Comparison of ENCODE assay signal across 1 cellular context in genomic region chr12:113582521-113583218, GRCh38.
TF ChIP-seq lines count a peak whose summit lies in the region.

No MANE protein-coding gene starts in this region.

TF ChIP-seq in K562, 482 proteins besides CTCF, POLR2A, EP300 and RAD21 (continued from another document):
- TF ChIP-seq ELF1 (tag; IDR thresholded peaks at IDR 0.05) (peak; percentile 37; the same call in 1 of the 2 replicates), ATF7 (IDR thresholded peaks at IDR 0.05) (peak; percentile 99)
- TF ChIP-seq, protein P1, sequence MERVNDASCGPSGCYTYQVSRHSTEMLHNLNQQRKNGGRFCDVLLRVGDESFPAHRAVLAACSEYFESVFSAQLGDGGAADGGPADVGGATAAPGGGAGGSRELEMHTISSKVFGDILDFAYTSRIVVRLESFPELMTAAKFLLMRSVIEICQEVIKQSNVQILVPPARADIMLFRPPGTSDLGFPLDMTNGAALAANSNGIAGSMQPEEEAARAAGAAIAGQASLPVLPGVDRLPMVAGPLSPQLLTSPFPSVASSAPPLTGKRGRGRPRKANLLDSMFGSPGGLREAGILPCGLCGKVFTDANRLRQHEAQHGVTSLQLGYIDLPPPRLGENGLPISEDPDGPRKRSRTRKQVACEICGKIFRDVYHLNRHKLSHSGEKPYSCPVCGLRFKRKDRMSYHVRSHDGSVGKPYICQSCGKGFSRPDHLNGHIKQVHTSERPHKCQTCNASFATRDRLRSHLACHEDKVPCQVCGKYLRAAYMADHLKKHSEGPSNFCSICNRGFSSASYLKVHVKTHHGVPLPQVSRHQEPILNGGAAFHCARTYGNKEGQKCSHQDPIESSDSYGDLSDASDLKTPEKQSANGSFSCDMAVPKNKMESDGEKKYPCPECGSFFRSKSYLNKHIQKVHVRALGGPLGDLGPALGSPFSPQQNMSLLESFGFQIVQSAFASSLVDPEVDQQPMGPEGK (CRISPR knock-in tag; IDR thresholded peaks at IDR 0.05; ENCODE audit: borderline replicate concordance): no peak
TF ChIP-seq in K562: peak in this region for 113.
